In the genomic region with DNA sequence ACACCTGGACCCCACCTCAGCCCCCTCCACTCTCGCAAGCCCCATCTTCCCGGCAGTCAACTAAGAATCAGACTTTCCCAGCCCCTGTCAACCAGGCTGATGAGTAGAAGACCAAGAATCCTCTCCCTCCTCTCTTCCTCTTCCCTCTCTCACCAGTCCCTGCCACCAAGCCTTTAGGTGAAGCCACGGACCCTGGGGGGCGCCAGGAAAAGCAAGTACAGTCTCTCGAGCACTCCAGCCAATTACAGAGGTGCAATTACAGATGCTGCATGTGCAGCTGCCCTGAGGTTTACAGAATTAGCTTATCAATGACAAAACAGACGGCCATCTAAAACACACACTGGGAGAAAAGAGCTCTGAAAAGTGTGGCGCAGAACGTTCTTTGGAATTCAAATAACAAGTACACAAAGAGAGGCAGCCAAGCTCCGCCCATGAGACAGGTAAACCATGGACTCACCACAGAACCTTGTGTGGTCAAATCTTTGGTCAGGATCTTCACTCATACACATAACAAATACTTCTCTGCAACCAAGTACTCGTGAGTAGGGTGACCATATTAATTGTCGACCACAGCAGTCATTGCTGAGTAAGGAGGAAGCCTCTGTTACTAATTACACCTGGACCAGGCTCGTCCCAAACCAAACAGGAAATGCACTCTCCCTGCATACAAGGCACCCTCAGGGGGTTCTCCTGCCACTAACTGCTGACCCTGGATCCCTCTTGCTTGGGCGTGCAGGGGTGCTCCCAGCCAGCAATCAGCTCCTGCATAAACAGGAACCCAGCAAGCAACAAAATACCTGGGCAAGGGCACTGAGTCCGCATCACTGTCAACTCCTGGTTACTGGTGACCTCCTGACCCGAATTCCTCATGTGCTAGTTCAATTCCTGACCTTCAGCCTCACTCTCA, we compare ENCODE assay signal across 13 cellular contexts.
DNase-seq lines count a peak whose midpoint lies in the region; ATAC-seq and TF ChIP-seq lines count a peak whose summit lies in the region.
"Had no signal": no experiment of that assay in that cellular context is flagged by ENCODE, and none has a peak within 500 bp of the region (broad histone marks: within the 10 kb centered on the region; RNA-seq: fewer than 3 reads in every experiment).

No MANE protein-coding gene starts in this region.

- H3K27ac ChIP-seq in BLaER1 treated with 17β-estradiol and CSF1 and Interleukin-3, amounts not matched to agents 10 nM and 100 nM: peak overlapping the region in 5 of 11 experiments; percentile 5 to 35 (median 12); a peak in 3 of 22 replicates
- peak overlapping the region in 1 of 2 donors; percentile 28 for H3K27ac ChIP-seq in left lung
- H3K27ac ChIP-seq: esophagus muscularis mucosa, left ventricle myocardium inferior had no signal

- H3K9me3 ChIP-seq in BLaER1 treated with 17β-estradiol and CSF1 and Interleukin-3, amounts not matched to agents 10 nM and 100 nM (replicated peaks in 1 of 11): no peaks in the 10 kb centered on the region
- H3K9me3 ChIP-seq in left lung: no peaks in the 10 kb centered on the region
- H3K9me3 ChIP-seq: esophagus muscularis mucosa, left ventricle myocardium inferior had no signal

- no peak overlapping the region for H3K9ac ChIP-seq in BLaER1 treated with 17β-estradiol and CSF1 and Interleukin-3, amounts not matched to agents 10 nM and 100 nM

- peaks cover 2% of the 10 kb centered on the region for H3K27me3 Mint-ChIP-seq in HFFc6 (ENCODE audit: insufficient read depth)
- H3K27me3 Mint-ChIP-seq in activated T-helper 17 cell treated with anti-CD3 and anti-CD28 coated beads, Interleukin-2, amount 50 U/mL, for 72 hours: no peaks in the 10 kb centered on the region
- H3K27me3 Mint-ChIP-seq in mesothelial cell of epicardium (ENCODE audit: low read depth): no peaks in the 10 kb centered on the region

- intact Hi-C loops in left lung (cut with DNase I): no loop called here

- H3K27me3 ChIP-seq in BLaER1 treated with 17β-estradiol and CSF1 and Interleukin-3, amounts not matched to agents 10 nM and 100 nM: no peaks in the 10 kb centered on the region
- no peaks in the 10 kb centered on the region for H3K27me3 ChIP-seq in left lung
- H3K27me3 ChIP-seq: esophagus muscularis mucosa had no signal

- peaks cover 7 to 100% (median 97%) of the 10 kb centered on the region in 11 experiments; a peak in 21 of 22 replicates for H3K36me3 ChIP-seq in BLaER1 treated with 17β-estradiol and CSF1 and Interleukin-3, amounts not matched to agents 10 nM and 100 nM
- H3K36me3 ChIP-seq in left lung: no peaks in the 10 kb centered on the region
- H3K36me3 ChIP-seq: esophagus muscularis mucosa, left ventricle myocardium inferior had no signal

- H3K36me3 Mint-ChIP-seq in HFFc6 (ENCODE audit: low read depth) (peaks cover 25% of the 10 kb centered on the region), mesothelial cell of epicardium (no peaks in the 10 kb centered on the region)
- H3K36me3 Mint-ChIP-seq in activated T-helper 17 cell treated with anti-CD3 and anti-CD28 coated beads, Interleukin-2, amount 50 U/mL, for 72 hours (ENCODE audit: low read depth): peaks cover 95% of the 10 kb centered on the region

- ATAC-seq in activated T-helper 17 cell treated with anti-CD3 and anti-CD28 coated beads, Interleukin-2, amount 50 U/mL, for 72 hours (replicated peaks): peak; percentile 2
- ATAC-seq in left lobe of liver: peak; percentile 66
- ATAC-seq in left lung: no peak
- ATAC-seq in GM19452 (IDR thresholded peaks at IDR 0.05; ENCODE audit: unreplicated experiment): no peak

- H3K9me3 Mint-ChIP-seq in HFFc6 (no peaks in the 10 kb centered on the region), mesothelial cell of epicardium (no peaks in the 10 kb centered on the region)
- no peaks in the 10 kb centered on the region for H3K9me3 Mint-ChIP-seq in activated T-helper 17 cell treated with anti-CD3 and anti-CD28 coated beads, Interleukin-2, amount 50 U/mL, for 72 hours

- no peak for DNase-seq in HFFc6
- no peak for DNase-seq in left lobe of liver (ENCODE audit: low spot score)
- no peak for DNase-seq in mesothelial cell of epicardium (ENCODE audit: low spot score in 2 of 2, unreplicated experiment in 2 of 2)
- no peak for DNase-seq in left lung
- DNase-seq in COLO668 (lab: John Stamatoyannopoulos, UW; ENCODE audit: unreplicated experiment): no peak
- DNase-seq: aorta, COR-L47, left ventricle myocardium inferior, NCI-H1092 treated with DMSO at 0.1 percent for 48 hours had no signal

- H3K4me1 Mint-ChIP-seq in HFFc6 (ENCODE audit: low read depth): peaks cover 63% of the 10 kb centered on the region
- H3K4me1 Mint-ChIP-seq in activated T-helper 17 cell treated with anti-CD3 and anti-CD28 coated beads, Interleukin-2, amount 50 U/mL, for 72 hours: peaks cover 74% of the 10 kb centered on the region
- H3K4me1 Mint-ChIP-seq in mesothelial cell of epicardium: peaks cover 13% of the 10 kb centered on the region

- H3K4me3 ChIP-seq in BLaER1 treated with 17β-estradiol and CSF1 and Interleukin-3, amounts not matched to agents 10 nM and 100 nM: no peak overlapping the region
- H3K4me3 ChIP-seq in left lung: no peak overlapping the region
- H3K4me3 ChIP-seq: esophagus muscularis mucosa, left ventricle myocardium inferior had no signal

- no peak overlapping the region for H3K4me3 Mint-ChIP-seq in HFFc6
- H3K4me3 Mint-ChIP-seq in activated T-helper 17 cell treated with anti-CD3 and anti-CD28 coated beads, Interleukin-2, amount 50 U/mL, for 72 hours: peak overlapping the region; percentile 84
- H3K4me3 Mint-ChIP-seq in mesothelial cell of epicardium: no peak overlapping the region

- peak overlapping the region; percentile 98 for H3K27ac Mint-ChIP-seq in HFFc6
- peak overlapping the region; percentile 95 for H3K27ac Mint-ChIP-seq in activated T-helper 17 cell treated with anti-CD3 and anti-CD28 coated beads, Interleukin-2, amount 50 U/mL, for 72 hours
- no peak overlapping the region for H3K27ac Mint-ChIP-seq in mesothelial cell of epicardium

- peaks cover 73 to 93% (median 89%) of the 10 kb centered on the region in 10 experiments for H3K4me1 ChIP-seq in BLaER1 treated with 17β-estradiol and CSF1 and Interleukin-3, amounts not matched to agents 10 nM and 100 nM
- H3K4me1 ChIP-seq in left lung: peaks cover 9 to 71% of the 10 kb centered on the region in 2 donors

- H4K20me1 ChIP-seq in BLaER1 treated with 17β-estradiol and CSF1 and Interleukin-3, amounts not matched to agents 10 nM and 100 nM: peaks cover 0 to 100% (median 100%) of the 10 kb centered on the region in 11 experiments; a peak in 20 of 22 replicates

- TF ChIP-seq CTCF in HFFc6 (IDR thresholded peaks at IDR 0.05): no peak
- TF ChIP-seq CTCF in mesothelial cell of epicardium (IDR thresholded peaks at IDR 0.05; ENCODE audit: unreplicated experiment): no peak
- no peak for TF ChIP-seq CTCF in left lung (IDR thresholded peaks at IDR 0.05)

- peak overlapping the region; percentile 27 to 90 (median 45); a peak in 21 of 22 replicates for H3K4me2 ChIP-seq in BLaER1 treated with 17β-estradiol and CSF1 and Interleukin-3, amounts not matched to agents 10 nM and 100 nM

Comparison
In these comparisons a context has a peak if more than half of its experiments do, and no peak if none do; other contexts are left out.
1. ATAC-seq: peak in activated T-helper 17 cell treated with anti-CD3 and anti-CD28 coated beads, Interleukin-2, amount 50 U/mL, for 72 hours (single experiment) and left lobe of liver (single experiment); none in left lung (single experiment) and GM19452 (single experiment).